23 cellular contexts compared by ENCODE assay signal in genomic region chr5:172521338-172521932, GRCh38.
"Had no signal": no experiment of that assay in that cellular context is flagged by ENCODE, and none has a peak within 500 bp of the region (broad histone marks: within the 10 kb centered on the region; RNA-seq: fewer than 3 reads in every experiment).

No MANE protein-coding gene starts in this region.

- H3K4me1 ChIP-seq: foreskin keratinocyte, left lung, lower lobe of right lung had no signal

- H3K4me3 ChIP-seq: coronary artery, dorsolateral prefrontal cortex, esophagus muscularis mucosa, gastroesophageal sphincter, heart left ventricle, hepatocyte, left lung, lower lobe of right lung had no signal

- H3K79me2 ChIP-seq: hepatocyte had no signal

- FAIRE-seq: colon, endothelial cell of umbilical vein, frontal cortex, kidney had no signal

- ATAC-seq: foreskin keratinocyte, gastroesophageal sphincter, heart left ventricle, left cardiac atrium, left lung, left ventricle myocardium superior, lower lobe of right lung had no signal

- H3K27ac ChIP-seq: coronary artery, dorsolateral prefrontal cortex, esophagus muscularis mucosa, foreskin keratinocyte, gastroesophageal sphincter, heart left ventricle, hepatocyte, left lung, lower lobe of right lung had no signal

- H3K27me3 ChIP-seq: dorsolateral prefrontal cortex, esophagus muscularis mucosa, gastroesophageal sphincter, heart left ventricle, left lung had no signal

- H3K4me2 ChIP-seq: hepatocyte had no signal

- DNase-seq: dermis blood vessel endothelial cell; dorsolateral prefrontal cortex; effector CD4-positive, alpha-beta T cell; effector memory CD4-positive, alpha-beta T cell; foreskin keratinocyte; heart left ventricle; hypothalamus; immature natural killer cell; islet precursor cell; kidney; kidney glomerular epithelial cell; left cardiac atrium; left ventricle myocardium superior; lower lobe of right lung; mesenchymal stem cell had no signal

- H2AFZ ChIP-seq: hepatocyte had no signal

- H3K36me3 ChIP-seq: esophagus muscularis mucosa, gastroesophageal sphincter, heart left ventricle, left lung, lower lobe of right lung had no signal
